8 cellular contexts compared by ENCODE assay signal in the genomic region with DNA sequence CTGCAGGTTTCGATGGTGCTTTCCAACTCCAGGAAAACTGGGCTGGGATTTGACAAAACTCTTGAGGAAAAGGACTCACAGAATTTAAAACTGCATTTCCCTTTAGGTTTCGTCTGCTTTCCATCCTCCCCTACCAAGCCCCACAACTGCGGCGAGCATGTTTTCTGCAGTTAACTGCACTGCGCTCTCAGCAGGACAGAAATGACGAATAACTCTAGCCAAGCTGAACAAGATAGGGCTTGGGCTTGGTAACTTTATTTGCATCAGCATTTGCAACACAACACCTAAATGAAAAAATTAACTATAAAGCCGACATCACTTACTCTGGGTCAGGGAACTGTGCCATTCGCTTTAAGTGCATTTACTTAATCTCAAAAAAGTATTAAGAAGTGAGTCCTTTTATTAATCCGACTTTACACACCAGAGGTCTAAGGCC. TPM values are rescaled to one million over a fixed set of nuclear protein-coding genes. Genes with fewer than 3 reads are reported as not detected.
DNase-seq lines count a peak whose midpoint lies in the region; ATAC-seq and TF ChIP-seq lines count a peak whose summit lies in the region.

No MANE protein-coding gene starts in this region.

- CTCF ChIA-PET in activated naive CD4-positive, alpha-beta T cell treated with anti-CD3 and anti-CD28 coated beads, Interleukin-2, amount 10 ng/mL, durations not matched to agents 7 days and 5 days (lab: Charles Lee), result interaction anchor here (1.3 kb wide), 1 partner anchor 10 kb away, joined by 16 read pairs; a partner anchor contains a TSS

- H2BK120ac ChIP-seq in trophoblast cell (ENCODE audit: insufficient read depth, low read length, poor library complexity), result no peak overlapping the region

- peaks cover 7% of the 10 kb centered on the region for H3K79me1 ChIP-seq in trophoblast cell (ENCODE audit: low read length)

- H3K9me2 ChIP-seq in OCI-LY1 (ENCODE audit: low read depth, low read length), result no peaks in the 10 kb centered on the region

- ATAC-seq in GM18508 (IDR thresholded peaks at IDR 0.05; ENCODE audit: insufficient read depth, unreplicated experiment) (peak; percentile 25), HG02885 (IDR thresholded peaks at IDR 0.05; ENCODE audit: poor library complexity, unreplicated experiment) (peak; percentile 56), heart left ventricle (peak; percentile 39 to 54 (median 42))

- H3K9ac ChIP-seq in OCI-LY1 (ENCODE audit: low read length), result peak overlapping the region; percentile 94
- no peak overlapping the region for H3K9ac ChIP-seq in trophoblast cell (ENCODE audit: low read length)

- peak overlapping the region; percentile 94 for H3K27ac Mint-ChIP-seq in activated naive CD4-positive, alpha-beta T cell treated with anti-CD3 and anti-CD28 coated beads, Interleukin-2, amount 10 ng/mL, durations not matched to agents 7 days and 5 days

- H3K27ac ChIP-seq in OCI-LY1 (ENCODE audit: low read depth, low read length, poor library complexity, severe bottlenecking), result peak overlapping the region; percentile 94
- peak overlapping the region; percentile 68 to 99 (median 96) for H3K27ac ChIP-seq in heart left ventricle
- peak overlapping the region; percentile 66 for H3K27ac ChIP-seq in trophoblast cell (ENCODE audit: low read depth, low read length)

- WGBS in heart left ventricle, 4 donors, result 3 to 5% (median 4%) methylated on average over 9 of the region's 9 CpGs
- no CpG with 5 or more reads among the region's 9 CpGs for WGBS in trophoblast cell (ENCODE audit: extremely low coverage, insufficient coverage, insufficient read length)

- H3K4ac ChIP-seq in trophoblast cell (ENCODE audit: low read depth, low read length), result no peak overlapping the region

- peak overlapping the region; percentile 6 for H3K14ac ChIP-seq in trophoblast cell (ENCODE audit: low read length)

- H3K4me1 ChIP-seq in OCI-LY1 (ENCODE audit: insufficient read depth, low read length, severe bottlenecking) (peaks cover 35% of the 10 kb centered on the region), heart left ventricle (peaks cover 3 to 39% (median 26%) of the 10 kb centered on the region in 12 donors), trophoblast cell (ENCODE audit: control insufficient read depth in 1 of 2, insufficient read depth in 2 of 2, low read length in 2 of 2) (peaks cover 4 to 8% of the 10 kb centered on the region in 2 experiments)

- TF ChIP-seq POLR2A in heart left ventricle (IDR thresholded peaks at IDR 0.05), result no peak

- H3K4me3 ChIP-seq in OCI-LY1 (ENCODE audit: low read depth, low read length, poor library complexity, severe bottlenecking), result peak overlapping the region; percentile 93
- H3K4me3 ChIP-seq in heart left ventricle, result peak overlapping the region; percentile 72 to 100 (median 92)
- no peak overlapping the region for H3K4me3 ChIP-seq in trophoblast cell (ENCODE audit: low read depth, low read length)

- H4K91ac ChIP-seq in trophoblast cell (ENCODE audit: low read depth, low read length), result no peak overlapping the region

- peak overlapping the region; percentile 93 for H3K4me3 Mint-ChIP-seq in activated naive CD4-positive, alpha-beta T cell treated with anti-CD3 and anti-CD28 coated beads, Interleukin-2, amount 10 ng/mL, durations not matched to agents 7 days and 5 days

- no peak overlapping the region for H2BK5ac ChIP-seq in trophoblast cell (ENCODE audit: low read depth, low read length, poor library complexity)

- H4K8ac ChIP-seq in trophoblast cell (ENCODE audit: low read depth, low read length), result peak overlapping the region; percentile 86

- H2AFZ ChIP-seq in OCI-LY1 (ENCODE audit: low read length) (peak overlapping the region; percentile 42; the same call in 1 of the 2 replicates), trophoblast cell (ENCODE audit: insufficient read depth, low read length, poor library complexity) (peak overlapping the region; percentile 55)

- H3K4me2 ChIP-seq in OCI-LY1 (ENCODE audit: low read length) (peak overlapping the region; percentile 98), trophoblast cell (ENCODE audit: low read length) (peak overlapping the region; percentile 64)

- no peaks in the 10 kb centered on the region for H4K20me1 ChIP-seq in OCI-LY1 (ENCODE audit: insufficient read depth, low read length)

- H3K9me3 ChIP-seq in OCI-LY1 (ENCODE audit: low read length) (no peaks in the 10 kb centered on the region; the same call in 1 of the 2 replicates), heart left ventricle (peaks cover 0 to 4% (median 0%) of the 10 kb centered on the region in 12 donors), trophoblast cell (ENCODE audit: insufficient read depth, low read depth, low read length) (no peaks in the 10 kb centered on the region)

- TF ChIP-seq CTCF in OCI-LY1 (IDR thresholded peaks at IDR 0.05; ENCODE audit: low read length) (no peak), heart left ventricle (IDR thresholded peaks at IDR 0.05) (no peak)

- no peak overlapping the region for H3K18ac ChIP-seq in trophoblast cell (ENCODE audit: low read length)

- no peak overlapping the region for H3K23ac ChIP-seq in trophoblast cell (ENCODE audit: low read length)

- H3F3A ChIP-seq in OCI-LY1 (ENCODE audit: insufficient read depth, low read length), result no peaks in the 10 kb centered on the region

- peaks cover 16% of the 10 kb centered on the region for H3K36me3 Mint-ChIP-seq in activated naive CD4-positive, alpha-beta T cell treated with anti-CD3 and anti-CD28 coated beads, Interleukin-2, amount 10 ng/mL, durations not matched to agents 7 days and 5 days

- no peak overlapping the region for H2AK5ac ChIP-seq in trophoblast cell (ENCODE audit: low read length)

- H2BK12ac ChIP-seq in trophoblast cell (ENCODE audit: low read length), result no peak overlapping the region

- peaks cover 4% of the 10 kb centered on the region for H3K9me3 Mint-ChIP-seq in activated naive CD4-positive, alpha-beta T cell treated with anti-CD3 and anti-CD28 coated beads, Interleukin-2, amount 10 ng/mL, durations not matched to agents 7 days and 5 days

- H3K27me3 ChIP-seq in OCI-LY1 (ENCODE audit: insufficient read depth, low read length), result no peaks in the 10 kb centered on the region
- no peaks in the 10 kb centered on the region for H3K27me3 ChIP-seq in heart left ventricle
- H3K27me3 ChIP-seq in trophoblast cell (ENCODE audit: insufficient read depth, low read length), result no peaks in the 10 kb centered on the region

- DNase-seq in AG20443 (ENCODE audit: low spot score), result peak; percentile 27
- peak; percentile 68 for DNase-seq in activated naive CD4-positive, alpha-beta T cell treated with anti-CD3 and anti-CD28 coated beads, Interleukin-2, amount 10 ng/mL, durations not matched to agents 7 days and 5 days
- peak in 1 of 5 donors; percentile 41 for DNase-seq in heart left ventricle
- DNase-seq in trophoblast cell, result no peak
- no peak for DNase-seq in COR-L47 (lab: John Stamatoyannopoulos, UW)

- peaks cover 51% of the 10 kb centered on the region for H3K4me1 Mint-ChIP-seq in activated naive CD4-positive, alpha-beta T cell treated with anti-CD3 and anti-CD28 coated beads, Interleukin-2, amount 10 ng/mL, durations not matched to agents 7 days and 5 days

- H4K12ac ChIP-seq in trophoblast cell (ENCODE audit: low read depth, low read length), result peak overlapping the region; percentile 60

- H3K27me3 Mint-ChIP-seq in activated naive CD4-positive, alpha-beta T cell treated with anti-CD3 and anti-CD28 coated beads, Interleukin-2, amount 10 ng/mL, durations not matched to agents 7 days and 5 days, result peaks cover 3% of the 10 kb centered on the region

- intact Hi-C loops in heart left ventricle (cut with DNase I), result loop anchor here in 1 of 10 donors (1.0 kb wide), 1 partner anchor 8 kb away; no protein-coding TSS in a partner anchor

- H3K36me3 ChIP-seq in OCI-LY1 (ENCODE audit: insufficient read depth, low read length) (no peaks in the 10 kb centered on the region), heart left ventricle (no peaks in the 10 kb centered on the region), trophoblast cell (ENCODE audit: control insufficient read depth in 1 of 2, insufficient read depth in 2 of 2, low read length in 2 of 2) (peaks cover 0 to 2% of the 10 kb centered on the region in 2 experiments)

- peaks cover 33% of the 10 kb centered on the region for H3K79me2 ChIP-seq in OCI-LY1 (ENCODE audit: insufficient read depth, low read length)
- H3K79me2 ChIP-seq in trophoblast cell (ENCODE audit: control insufficient read depth, insufficient read depth, low read length, poor library complexity), result peaks cover 12% of the 10 kb centered on the region

RNA-seq across cellular contexts. Expression of a gene that starts 0.7 kb away (rescaled TPM):
- total RNA-seq in heart left ventricle, result 10 to 100 TPM; 12.5 to 31.4 (median 20.3) TPM
- polyA plus RNA-seq in heart left ventricle, result 1 to 10 TPM; 4.2 to 6.7 TPM
- 10.4 and 11.4 TPM in 2 replicates for polyA plus RNA-seq in trophoblast cell (2013)

RNA-seq across cellular contexts. Expression of a gene that starts 10.5 kb away (rescaled TPM):
- 100 to 1,000 TPM in 1 of 9 donors, 10 to 100 TPM in 8; 21.5 to 115 (median 34.6) TPM for total RNA-seq in heart left ventricle
- 10 to 100 TPM; 16.0 to 20.5 TPM for polyA plus RNA-seq in heart left ventricle
- 72.0 and 73.3 TPM in 2 replicates for polyA plus RNA-seq in trophoblast cell (2013)

Comparison
In these comparisons a context has a peak if more than half of its experiments do, and no peak if none do; other contexts are left out.
1. DNase-seq: peak in AG20443 (single experiment) and activated naive CD4-positive, alpha-beta T cell treated with anti-CD3 and anti-CD28 coated beads, Interleukin-2, amount 10 ng/mL, durations not matched to agents 7 days and 5 days (single experiment); none in trophoblast cell (0 of 2) and COR-L47 (single experiment).
2. Peak in every context shown above with its lines, with median percentiles within 50 percentile points of each other: ATAC-seq and H3K27ac ChIP-seq.